Comparison of ENCODE assay signal across 8 cellular contexts in genomic region chr10:120850911-120851865, GRCh38. TPM values are rescaled to one million over a fixed set of nuclear protein-coding genes. Genes with fewer than 3 reads are reported as not detected.
A peak's percentile ranks its signal among the peaks of the same experiment; 100 is the strongest.
DNase-seq lines count a peak whose midpoint lies in the region; ATAC-seq, FAIRE-seq and TF ChIP-seq lines count a peak whose summit lies in the region.

TSS of gene WDR11 (plus strand) at chr10:120851362. CDS start at chr10:120851421, 59 bp downstream.

- peak within 1 kb of the TSS; percentile 89 to 99 for H3K4me3 ChIP-seq in kidney (ENCODE audit: low read length in 2 of 2)

- peak within 1 kb of the TSS; percentile 71 to 73 for H3K27ac ChIP-seq in kidney (ENCODE audit: low read depth in 2 of 2, low read length in 2 of 2)

- H3K4me1 Mint-ChIP-seq in chondrocyte (ENCODE audit: low read depth): peaks cover 34% of the 10 kb centered on the region

- peaks cover 5% of the 10 kb centered on the region for H3K27me3 Mint-ChIP-seq in chondrocyte (ENCODE audit: low read depth)

- TF ChIP-seq CTCF in chondrocyte (IDR thresholded peaks at IDR 0.05) (peak; percentile 20), kidney (IDR thresholded peaks at IDR 0.05; ENCODE audit: borderline replicate concordance, extremely low read depth, insufficient read depth) (no peak)

- peak within 1 kb of the TSS; percentile 81 for H3K27ac Mint-ChIP-seq in chondrocyte (ENCODE audit: unreplicated experiment)

- intact Hi-C loops in kidney (cut with DNase I): no loop called here

- peak within 1 kb of the TSS; percentile 94 for H3K4me3 Mint-ChIP-seq in chondrocyte (ENCODE audit: unreplicated experiment)

- H3K9me3 ChIP-seq in kidney (ENCODE audit: control insufficient read depth in 1 of 2, low read length in 2 of 2): no peaks in the 10 kb centered on the region

- peaks cover 2% of the 10 kb centered on the region for H3K9me3 Mint-ChIP-seq in chondrocyte (ENCODE audit: low read depth)

- H3K36me3 ChIP-seq in kidney (ENCODE audit: control insufficient read depth in 1 of 2, insufficient read depth in 2 of 2, low read length in 2 of 2): peaks cover 0 to 4% of the 10 kb centered on the region in 2 donors

- H3K36me3 Mint-ChIP-seq in chondrocyte (ENCODE audit: low read depth): peaks cover 5% of the 10 kb centered on the region

- ATAC-seq in GM19035 (IDR thresholded peaks at IDR 0.05; ENCODE audit: unreplicated experiment) (peak; percentile 96), HG03342 (IDR thresholded peaks at IDR 0.05; ENCODE audit: unreplicated experiment) (peak; percentile 93)

- DNase-seq in AG20443 (ENCODE audit: low spot score) (peak; percentile 95), NCI-H446 treated with DMSO at 0.1 percent for 48 hours (lab: John Stamatoyannopoulos, UW) (peak; percentile 70), chondrocyte (ENCODE audit: low spot score) (peak; percentile 97), kidney (peak; percentile 96)
- peak; percentile 36 for DNase-seq in activated CD4-positive, alpha-beta T cell treated with anti-CD3 and anti-CD28 coated beads for 1 hour
- peak; percentile 29 to 62 for DNase-seq in stimulated activated CD4-positive, alpha-beta T cell treated with anti-CD3 and anti-CD28 coated beads, Interleukin-15, amount 100 ng/mL, for 1 hour (ENCODE audit: low read depth in 1 of 2, low spot score in 1 of 2)

- H3K9ac ChIP-seq in kidney (ENCODE audit: low read length in 2 of 2): peak within 1 kb of the TSS; percentile 81 to 86

- no peak for FAIRE-seq in kidney (lab: Jason Lieb, UNC)

- H3K4me1 ChIP-seq in kidney (ENCODE audit: control insufficient read depth in 1 of 2, insufficient read depth in 1 of 2, low read depth in 1 of 2, low read length in 2 of 2): peaks cover 7 to 13% of the 10 kb centered on the region in 2 donors

RNA-seq across cellular contexts. Expression of gene WDR11, which starts in this region (rescaled TPM):
- 48.3 to 71.4 TPM (median 54.6 TPM) in 3 replicates for total RNA-seq in chondrocyte
- 60.8 TPM for total RNA-seq in kidney
- 20.5 TPM for polyA plus RNA-seq in kidney (ENCODE audit: insufficient read depth, low read depth, low replicate concordance)

Comparison
In these comparisons a context has a peak if more than half of its experiments do, and no peak if none do; other contexts are left out.
1. Peak in every context shown above with its lines: DNase-seq, ATAC-seq, H3K4me3 ChIP-seq and H3K27ac ChIP-seq.
2. DNase-seq: peak in every context shown above with its lines; median percentile 97 in chondrocyte; 96 in kidney; 95 in AG20443; 70 in NCI-H446 treated with DMSO at 0.1 percent for 48 hours; 46 in stimulated activated CD4-positive, alpha-beta T cell treated with anti-CD3 and anti-CD28 coated beads, Interleukin-15, amount 100 ng/mL, for 1 hour; 36 in activated CD4-positive, alpha-beta T cell treated with anti-CD3 and anti-CD28 coated beads for 1 hour.